ENCODE assay signal across 1 cellular context in genomic region chr3:142165194-142165593, GRCh38.
A peak's percentile ranks its signal among the peaks of the same experiment; 100 is the strongest.
TF ChIP-seq lines count a peak whose summit lies in the region.

No MANE protein-coding gene starts in this region.

TF ChIP-seq in K562, 482 proteins besides CTCF, POLR2A, EP300 and RAD21:
- no peak for TF ChIP-seq UBTF (IDR thresholded peaks at IDR 0.05; ENCODE audit: borderline replicate concordance in 1 of 2, low read depth in 2 of 2, low read length in 2 of 2)
- peak; percentile 22 for TF ChIP-seq MEIS2 (IDR thresholded peaks at IDR 0.05; ENCODE audit: partially characterized antibody)
- TF ChIP-seq CHAMP1 (IDR thresholded peaks at IDR 0.05), result no peak
- TF ChIP-seq TARDBP (IDR thresholded peaks at IDR 0.05), result no peak
- TF ChIP-seq ZNF316 (IDR thresholded peaks at IDR 0.05), result no peak
- TF ChIP-seq, protein P1, sequence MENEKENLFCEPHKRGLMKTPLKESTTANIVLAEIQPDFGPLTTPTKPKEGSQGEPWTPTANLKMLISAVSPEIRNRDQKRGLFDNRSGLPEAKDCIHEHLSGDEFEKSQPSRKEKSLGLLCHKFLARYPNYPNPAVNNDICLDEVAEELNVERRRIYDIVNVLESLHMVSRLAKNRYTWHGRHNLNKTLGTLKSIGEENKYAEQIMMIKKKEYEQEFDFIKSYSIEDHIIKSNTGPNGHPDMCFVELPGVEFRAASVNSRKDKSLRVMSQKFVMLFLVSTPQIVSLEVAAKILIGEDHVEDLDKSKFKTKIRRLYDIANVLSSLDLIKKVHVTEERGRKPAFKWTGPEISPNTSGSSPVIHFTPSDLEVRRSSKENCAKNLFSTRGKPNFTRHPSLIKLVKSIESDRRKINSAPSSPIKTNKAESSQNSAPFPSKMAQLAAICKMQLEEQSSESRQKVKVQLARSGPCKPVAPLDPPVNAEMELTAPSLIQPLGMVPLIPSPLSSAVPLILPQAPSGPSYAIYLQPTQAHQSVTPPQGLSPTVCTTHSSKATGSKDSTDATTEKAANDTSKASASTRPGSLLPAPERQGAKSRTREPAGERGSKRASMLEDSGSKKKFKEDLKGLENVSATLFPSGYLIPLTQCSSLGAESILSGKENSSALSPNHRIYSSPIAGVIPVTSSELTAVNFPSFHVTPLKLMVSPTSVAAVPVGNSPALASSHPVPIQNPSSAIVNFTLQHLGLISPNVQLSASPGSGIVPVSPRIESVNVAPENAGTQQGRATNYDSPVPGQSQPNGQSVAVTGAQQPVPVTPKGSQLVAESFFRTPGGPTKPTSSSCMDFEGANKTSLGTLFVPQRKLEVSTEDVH (IDR thresholded peaks at IDR 0.05; ENCODE audit: low read depth, partially characterized antibody), result no peak
